24 cellular contexts compared by ENCODE assay signal in the genomic region with DNA sequence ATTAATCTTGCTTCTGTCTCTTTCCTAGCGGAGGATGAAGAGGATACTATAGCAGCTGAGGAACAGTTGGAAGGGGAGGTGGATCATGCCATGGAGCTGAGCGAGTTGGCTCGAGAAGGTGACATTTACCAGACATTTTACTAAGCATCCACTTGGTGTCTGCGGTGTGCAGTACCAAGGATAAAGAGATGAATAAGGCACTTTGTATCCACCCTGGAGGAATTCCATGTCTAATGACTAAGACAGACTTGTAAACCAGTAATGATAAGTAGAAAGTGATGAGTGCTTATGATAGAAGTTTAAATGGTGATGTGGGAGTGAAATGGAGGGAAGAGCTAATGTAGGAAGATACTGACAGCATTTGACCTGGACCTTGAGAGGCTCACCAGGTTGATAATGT. TPM values are rescaled to one million over a fixed set of nuclear protein-coding genes. Genes with fewer than 3 reads are reported as not detected.
DNase-seq lines count a peak whose midpoint lies in the region; ATAC-seq lines count a peak whose summit lies in the region.
"Had no signal": no experiment of that assay in that cellular context is flagged by ENCODE, and none has a peak within 500 bp of the region (broad histone marks: within the 10 kb centered on the region; RNA-seq: fewer than 3 reads in every experiment).

No MANE protein-coding gene starts in this region.

- no peaks in the 10 kb centered on the region for H3K9me3 Mint-ChIP-seq in activated T-cell treated with anti-CD3 and anti-CD28 coated beads, Interleukin-2, amount 50 U/mL, for 24 hours
- H3K9me3 Mint-ChIP-seq in immature natural killer cell, result peaks cover 0 to 3% (median 0%) of the 10 kb centered on the region in 6 donors
- H3K9me3 Mint-ChIP-seq: mesothelial cell of epicardium had no signal

- H3K4me1 Mint-ChIP-seq in activated T-cell treated with anti-CD3 and anti-CD28 coated beads, Interleukin-2, amount 50 U/mL, for 24 hours (ENCODE audit: low read depth), result peaks cover 30% of the 10 kb centered on the region
- peaks cover 15% of the 10 kb centered on the region in 2 donors for H3K4me1 Mint-ChIP-seq in immature natural killer cell
- H3K4me1 Mint-ChIP-seq: mesothelial cell of epicardium had no signal

- peak overlapping the region; percentile 74 for H3K27ac Mint-ChIP-seq in activated T-cell treated with anti-CD3 and anti-CD28 coated beads, Interleukin-2, amount 50 U/mL, for 24 hours
- peak overlapping the region in 5 of 6 donors; percentile 42 to 80 (median 53) for H3K27ac Mint-ChIP-seq in immature natural killer cell
- H3K27ac Mint-ChIP-seq: mesothelial cell of epicardium; stimulated activated memory B cell treated with anti-CD40 and anti-IgM and Interleukin-4, amounts not matched to agents 10 μg/mL and 1 μg/mL and 100 μg/mL, for 72 hours had no signal

- H3K27me3 Mint-ChIP-seq in activated T-cell treated with anti-CD3 and anti-CD28 coated beads, Interleukin-2, amount 50 U/mL, for 24 hours, result no peaks in the 10 kb centered on the region
- H3K27me3 Mint-ChIP-seq in immature natural killer cell (ENCODE audit: low read depth in 3 of 3), result peaks cover 3 to 10% (median 10%) of the 10 kb centered on the region in 3 donors
- H3K27me3 Mint-ChIP-seq: naive thymus-derived CD4-positive, alpha-beta T cell; stimulated activated memory B cell treated with anti-CD40 and anti-IgM and Interleukin-4, amounts not matched to agents 10 μg/mL and 1 μg/mL and 100 μg/mL, for 72 hours had no signal

- no peak overlapping the region for H3K4me3 Mint-ChIP-seq in activated T-cell treated with anti-CD3 and anti-CD28 coated beads, Interleukin-2, amount 50 U/mL, for 24 hours
- no peak overlapping the region for H3K4me3 Mint-ChIP-seq in immature natural killer cell
- H3K4me3 Mint-ChIP-seq: mesothelial cell of epicardium; naive thymus-derived CD4-positive, alpha-beta T cell; stimulated activated memory B cell treated with anti-CD40 and anti-IgM and Interleukin-4, amounts not matched to agents 10 μg/mL and 1 μg/mL and 100 μg/mL, for 72 hours had no signal

- no peak for DNase-seq in activated T-cell treated with anti-CD3 and anti-CD28 coated beads, Interleukin-2, amount 50 U/mL, for 24 hours
- DNase-seq in activated T-cell treated with anti-CD3 and anti-CD28 coated beads, Interleukin-2, amount 50 U/mL, for 1 hour, result no peak
- DNase-seq in RKO (ENCODE audit: low spot score), result peak; percentile 26
- DNase-seq in immature natural killer cell, result no peak
- no peak for DNase-seq in activated CD8-positive, alpha-beta memory T cell treated with anti-CD3 and anti-CD28 coated beads, Interleukin-2, amount 50 U/mL, for 4 hours
- no peak for DNase-seq in HuH-7 (ENCODE audit: low spot score)
- DNase-seq: activated CD4-positive, alpha-beta T cell treated with anti-CD3 and anti-CD28 coated beads for 1 hour; activated effector memory CD4-positive, alpha-beta T cell treated with anti-CD3 and anti-CD28 coated beads, Interleukin-2, amount 50 U/mL, for 16 hours; central memory CD4-positive, alpha-beta T cell; cortex of kidney; effector memory CD4-positive, alpha-beta T cell; erythroblast; naive thymus-derived CD4-positive, alpha-beta T cell; NCI-H1092 treated with DMSO at 0.1 percent for 48 hours; NCI-H1930; NCI-H510A treated with DMSO at 0.1 percent for 48 hours; upper lobe of left lung had no signal

- no peak for ATAC-seq in HG02763 (IDR thresholded peaks at IDR 0.05; ENCODE audit: unreplicated experiment)
- ATAC-seq in HG03354 (IDR thresholded peaks at IDR 0.05; ENCODE audit: poor library complexity, severe bottlenecking, unreplicated experiment), result no peak
- ATAC-seq: A549; heart left ventricle; K562; naive thymus-derived CD4-positive, alpha-beta T cell; stimulated activated memory B cell treated with anti-CD40 and anti-IgM and Interleukin-4, amounts not matched to agents 10 μg/mL and 1 μg/mL and 100 μg/mL, for 72 hours had no signal

- H3K36me3 Mint-ChIP-seq in activated T-cell treated with anti-CD3 and anti-CD28 coated beads, Interleukin-2, amount 50 U/mL, for 24 hours (ENCODE audit: low read depth), result peaks cover 99% of the 10 kb centered on the region
- H3K36me3 Mint-ChIP-seq in immature natural killer cell, result peaks cover 60 to 75% (median 69%) of the 10 kb centered on the region in 3 donors

RNA-seq across cellular contexts. Expression of gene SRCAP, which starts 12.0 kb away (rescaled TPM):
- 10 to 100 TPM in 1 of 3 donors, 1 to 10 TPM in 2; 1.9 to 38.9 (median 2.8) TPM for polyA plus RNA-seq in immature natural killer cell

RNA-seq across cellular contexts. Expression of gene PHKG2, which starts 37.3 kb away (rescaled TPM):
- 10 to 100 TPM; 49.2 to 91.0 (median 62.7) TPM for polyA plus RNA-seq in immature natural killer cell

RNA-seq across cellular contexts. Expression of gene CFAP119, which starts 50.9 kb away (rescaled TPM):
- 1 to 10 TPM in 1 of 3 donors, under 1 TPM in 1, not detected in 1; 0.76 to 1.0 TPM for polyA plus RNA-seq in immature natural killer cell

RNA-seq across cellular contexts. Expression of gene RNF40, which starts 51.2 kb away (rescaled TPM):
- 10 to 100 TPM; 19.3 to 87.3 (median 24.6) TPM for polyA plus RNA-seq in immature natural killer cell

RNA-seq across cellular contexts. Expression of gene FBRS, which starts 52.7 kb away (rescaled TPM):
- 1 to 10 TPM in 2 of 3 donors, under 1 TPM in 1; 0.06 to 5.5 (median 1.9) TPM for polyA plus RNA-seq in immature natural killer cell
